In the genomic region with DNA sequence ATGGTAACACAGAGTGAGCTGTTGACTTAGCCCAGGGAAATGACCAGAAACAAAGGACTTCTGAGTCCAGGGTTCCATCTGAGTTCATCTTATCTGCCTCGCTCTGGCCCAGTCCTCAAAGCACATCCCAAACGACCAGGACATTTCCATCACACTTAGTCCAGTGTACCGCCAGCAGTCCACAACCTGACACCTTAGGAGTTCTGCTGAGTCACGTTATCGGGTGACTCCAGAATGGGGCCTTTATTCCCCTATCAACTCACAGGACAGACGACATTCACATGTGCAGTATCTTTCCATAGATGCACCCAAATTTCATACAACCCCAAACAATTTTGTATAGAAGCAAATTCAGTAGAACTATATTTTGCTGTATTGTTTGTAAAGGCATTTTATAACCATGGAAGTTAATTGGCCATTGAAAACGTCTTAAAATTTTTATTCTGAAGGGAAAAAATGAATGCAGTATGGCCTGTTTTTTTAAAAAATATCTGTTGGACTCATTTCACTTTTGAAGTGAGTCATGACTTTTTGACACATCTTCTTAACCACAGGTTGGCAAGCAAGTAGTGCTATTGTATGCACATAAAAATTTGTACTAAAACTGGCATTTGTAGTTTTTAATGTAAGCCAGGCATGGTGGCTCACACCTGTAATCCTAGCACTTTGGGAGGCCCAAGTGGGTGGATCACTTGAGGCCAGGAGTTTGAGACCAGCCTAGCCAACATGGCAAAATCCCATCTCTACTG, we compare ENCODE assay signal across 18 cellular contexts.
"Had no signal": no experiment of that assay in that cellular context is flagged by ENCODE, and none has a peak within 500 bp of the region (broad histone marks: within the 10 kb centered on the region; RNA-seq: fewer than 3 reads in every experiment).

No MANE protein-coding gene starts in this region.

- H3K4me3 ChIP-seq: sigmoid colon, upper lobe of left lung had no signal

- FAIRE-seq: colon had no signal

- ATAC-seq: activated CD4-positive, alpha-beta T cell treated with anti-CD3 and anti-CD28 coated beads for 36 hours; left colon; natural killer cell; stimulated activated naive CD8-positive, alpha-beta T cell treated with anti-CD3 and anti-CD28 coated beads, Interleukin-15, Interleukin-2, amounts not matched to agents 100 U/mL and 50 U/mL, for 24 hours had no signal

- H3K36me3 ChIP-seq: sigmoid colon, upper lobe of left lung, WERI-Rb-1 had no signal

- DNase-seq: activated CD4-positive, alpha-beta memory T cell treated with anti-CD3 and anti-CD28 coated beads, Interleukin-2, amount 10 ng/mL, durations not matched to agents 7 days and 5 days; activated CD4-positive, alpha-beta T cell treated with anti-CD3 and anti-CD28 coated beads for 36 hours; activated gamma-delta T cell; activated naive CD8-positive, alpha-beta T cell treated with anti-CD3 and anti-CD28 coated beads for 36 hours; activated T-cell treated with anti-CD3 and anti-CD28 coated beads, Interleukin-2, amount 50 U/mL, for 48 hours; anterior cingulate cortex; immature natural killer cell; left colon; natural killer cell; sigmoid colon; stimulated activated CD4-positive, alpha-beta T cell treated with anti-CD3 and anti-CD28 coated beads, Interleukin-12 subunit alpha, Interleukin-12 subunit beta, amount 100 ng/mL, for 4 hours; stimulated activated CD4-positive, alpha-beta T cell treated with anti-CD3 and anti-CD28 coated beads, Interleukin-2, amount 100 ng/mL, for 48 hours; stimulated activated CD8-positive, alpha-beta memory T cell treated with anti-CD3 and anti-CD28 coated beads, Interleukin-4, amount 100 ng/mL, for 48 hours; stimulated activated naive CD8-positive, alpha-beta T cell treated with anti-CD3 and anti-CD28 coated beads, Interleukin-15, Interleukin-2, amounts not matched to agents 100 U/mL and 50 U/mL, for 24 hours; T1000; upper lobe of left lung; WERI-Rb-1 had no signal

- H3K27ac ChIP-seq: sigmoid colon, upper lobe of left lung, WERI-Rb-1 had no signal

- H3K27me3 ChIP-seq: sigmoid colon, upper lobe of left lung had no signal
